In the genomic region with DNA sequence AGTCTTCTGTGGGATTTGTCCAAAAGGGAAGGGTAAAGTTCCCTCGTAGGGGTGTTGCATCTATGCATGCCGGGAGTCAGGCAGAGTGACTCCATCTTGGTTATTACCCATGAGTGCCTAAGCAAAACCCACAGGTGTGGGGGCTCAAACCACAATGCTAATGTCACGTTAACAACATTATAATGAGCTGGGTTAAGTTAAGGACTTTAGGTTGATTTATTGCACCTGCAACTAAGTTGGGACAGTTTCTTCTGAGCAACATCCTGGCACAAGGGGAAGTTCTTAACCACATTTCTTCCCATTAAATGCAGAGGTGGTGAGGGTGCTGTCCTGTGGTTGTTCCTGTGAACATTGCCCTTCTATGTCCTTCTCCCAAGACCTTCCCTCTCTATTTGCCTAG, we compare ENCODE assay signal across 22 cellular contexts.
"Had no signal": no experiment of that assay in that cellular context is flagged by ENCODE, and none has a peak within 500 bp of the region (broad histone marks: within the 10 kb centered on the region; RNA-seq: fewer than 3 reads in every experiment).

No MANE protein-coding gene starts in this region.

- DNase-seq: activated B cell treated with CpG ODN at 0.5 μM for 24 hours; activated CD4-positive, alpha-beta T cell treated with anti-CD3 and anti-CD28 coated beads for 4 hours; activated CD8-positive, alpha-beta memory T cell treated with anti-CD3 and anti-CD28 coated beads, Interleukin-2, amount 50 U/mL, for 4 hours; activated effector memory CD4-positive, alpha-beta T cell treated with Interleukin-2 at 50 U/mL for 16 hours; activated naive CD4-positive, alpha-beta T cell treated with anti-CD3 and anti-CD28 coated beads, Interleukin-2, amount 10 ng/mL, durations not matched to agents 7 days and 5 days; activated naive CD8-positive, alpha-beta T cell treated with anti-CD3 and anti-CD28 coated beads, Interleukin-2, amount 50 U/mL, for 24 hours; activated T-cell treated with anti-CD3 and anti-CD28 coated beads, Interleukin-2, amount 50 U/mL, for 48 hours; anterior cingulate cortex; caudate nucleus; dorsolateral prefrontal cortex; foreskin keratinocyte; kidney; midbrain; occipital lobe; posterior cingulate gyrus; retina; spleen; stimulated activated CD4-positive, alpha-beta T cell treated with anti-CD3 and anti-CD28 coated beads, Interleukin-4, amount 100 ng/mL, for 4 hours; stimulated activated naive CD4-positive, alpha-beta T cell; thyroid gland had no signal

- H3K4me1 Mint-ChIP-seq: activated naive CD4-positive, alpha-beta T cell treated with anti-CD3 and anti-CD28 coated beads, Interleukin-2, amount 10 ng/mL, durations not matched to agents 7 days and 5 days; activated naive CD8-positive, alpha-beta T cell treated with anti-CD3 and anti-CD28 coated beads, Interleukin-2, amount 50 U/mL, for 24 hours; brain had no signal

- H3K27ac Mint-ChIP-seq: activated B cell treated with CpG ODN at 0.5 μM for 24 hours; activated naive CD4-positive, alpha-beta T cell treated with anti-CD3 and anti-CD28 coated beads, Interleukin-2, amount 10 ng/mL, durations not matched to agents 7 days and 5 days; activated naive CD8-positive, alpha-beta T cell treated with anti-CD3 and anti-CD28 coated beads, Interleukin-2, amount 50 U/mL, for 24 hours; brain had no signal

- FAIRE-seq: kidney had no signal

- H3K36me3 Mint-ChIP-seq: activated naive CD4-positive, alpha-beta T cell treated with anti-CD3 and anti-CD28 coated beads, Interleukin-2, amount 10 ng/mL, durations not matched to agents 7 days and 5 days; brain had no signal

- H3K27me3 Mint-ChIP-seq: activated B cell treated with CpG ODN at 0.5 μM for 24 hours; activated naive CD4-positive, alpha-beta T cell treated with anti-CD3 and anti-CD28 coated beads, Interleukin-2, amount 10 ng/mL, durations not matched to agents 7 days and 5 days; activated naive CD8-positive, alpha-beta T cell treated with anti-CD3 and anti-CD28 coated beads, Interleukin-2, amount 50 U/mL, for 24 hours had no signal

- H3K9me3 Mint-ChIP-seq: activated B cell treated with CpG ODN at 0.5 μM for 24 hours; activated naive CD4-positive, alpha-beta T cell treated with anti-CD3 and anti-CD28 coated beads, Interleukin-2, amount 10 ng/mL, durations not matched to agents 7 days and 5 days; activated naive CD8-positive, alpha-beta T cell treated with anti-CD3 and anti-CD28 coated beads, Interleukin-2, amount 50 U/mL, for 24 hours had no signal

- H3K4me3 Mint-ChIP-seq: activated B cell treated with CpG ODN at 0.5 μM for 24 hours; activated naive CD4-positive, alpha-beta T cell treated with anti-CD3 and anti-CD28 coated beads, Interleukin-2, amount 10 ng/mL, durations not matched to agents 7 days and 5 days; activated naive CD8-positive, alpha-beta T cell treated with anti-CD3 and anti-CD28 coated beads, Interleukin-2, amount 50 U/mL, for 24 hours; brain had no signal

- ATAC-seq: activated naive CD8-positive, alpha-beta T cell treated with anti-CD3 and anti-CD28 coated beads, Interleukin-2, amount 50 U/mL, for 24 hours; foreskin keratinocyte; left lobe of liver had no signal
